ENCODE assay signal across 17 cellular contexts in genomic region chr12:52692253-52692652, GRCh38. TPM values are rescaled to one million over a fixed set of nuclear protein-coding genes. Genes with fewer than 3 reads are reported as not detected.
DNase-seq lines count a peak whose midpoint lies in the region; ATAC-seq and TF ChIP-seq lines count a peak whose summit lies in the region.
"Had no signal": no experiment of that assay in that cellular context is flagged by ENCODE, and none has a peak within 500 bp of the region (broad histone marks: within the 10 kb centered on the region; RNA-seq: fewer than 3 reads in every experiment).

No MANE protein-coding gene starts in this region.

- H3K36me3 Mint-ChIP-seq in naive thymus-derived CD8-positive, alpha-beta T cell, result no peaks in the 10 kb centered on the region

- H3K9me3 Mint-ChIP-seq in naive thymus-derived CD8-positive, alpha-beta T cell, result no peaks in the 10 kb centered on the region

- H3K9ac ChIP-seq in Karpas-422 (ENCODE audit: low read length), result no peak overlapping the region

- H3K27me3 ChIP-seq in Karpas-422 (ENCODE audit: low read length) (no peaks in the 10 kb centered on the region), brain microvascular endothelial cell (replicated peaks) (peaks cover 28% of the 10 kb centered on the region)
- H3K27me3 ChIP-seq: ovary had no signal

- no peaks in the 10 kb centered on the region for H3K9me3 ChIP-seq in Karpas-422 (ENCODE audit: low read length)
- H3K9me3 ChIP-seq: adrenal gland, Caco-2, ovary had no signal

- peak; percentile 14 for DNase-seq in NCI-H146 (lab: John Stamatoyannopoulos, UW)
- no peak for DNase-seq in NCI-H146 treated with DMSO at 0.1 percent for 48 hours (lab: John Stamatoyannopoulos, UW; ENCODE audit: unreplicated experiment)
- peak; percentile 51 for DNase-seq in Karpas-422
- DNase-seq in brain microvascular endothelial cell, result no peak
- no peak for DNase-seq in naive thymus-derived CD8-positive, alpha-beta T cell
- no peak for DNase-seq in D341Med (ENCODE audit: low spot score)
- no peak for DNase-seq in activated CD8-positive, alpha-beta memory T cell treated with anti-CD3 and anti-CD28 coated beads, Interleukin-2, amount 50 U/mL, for 4 hours
- DNase-seq: activated T-cell treated with anti-CD3 and anti-CD28 coated beads for 4 hours; adrenal gland; ovary; stimulated activated CD4-positive, alpha-beta T cell treated with anti-CD3 and anti-CD28 coated beads, Interleukin-12 subunit alpha, Interleukin-12 subunit beta, amount 100 ng/mL, for 4 hours; substantia nigra had no signal

- peak; percentile 44 for TF ChIP-seq CTCF in brain microvascular endothelial cell (IDR thresholded peaks at IDR 0.05; ENCODE audit: low read depth, low read length, missing control alignments)

- H3K27ac Mint-ChIP-seq in naive thymus-derived CD8-positive, alpha-beta T cell, result peak overlapping the region in 6 of 10 donors; percentile 51 to 95 (median 94)

- H3K4me3 ChIP-seq in Karpas-422 (ENCODE audit: low read length) (no peak overlapping the region), brain microvascular endothelial cell (ENCODE audit: low read depth, low read length) (no peak overlapping the region)
- H3K4me3 ChIP-seq: adrenal gland, ovary had no signal

- peak overlapping the region in 8 of 10 donors; percentile 3 to 93 (median 52) for H3K4me3 Mint-ChIP-seq in naive thymus-derived CD8-positive, alpha-beta T cell

- H3K4me2 ChIP-seq in Karpas-422 (ENCODE audit: low read depth, low read length, poor library complexity, severe bottlenecking), result no peak overlapping the region

- H3K4me1 Mint-ChIP-seq in naive thymus-derived CD8-positive, alpha-beta T cell, result peaks cover 35 to 59% (median 48%) of the 10 kb centered on the region in 4 donors

- H2AFZ ChIP-seq in Karpas-422 (ENCODE audit: low read length), result no peak overlapping the region

- no peaks in the 10 kb centered on the region for H3K4me1 ChIP-seq in Karpas-422 (ENCODE audit: low read length)
- H3K4me1 ChIP-seq: Caco-2 had no signal

- H3K27ac ChIP-seq in Karpas-422 (ENCODE audit: low read length) (no peak overlapping the region), brain microvascular endothelial cell (no peak overlapping the region)
- H3K27ac ChIP-seq: adrenal gland, ovary had no signal

- H4K20me1 ChIP-seq in Karpas-422 (ENCODE audit: insufficient read depth, low read depth, low read length), result 0 out of 2 replicates have a peak, but pooled peaks cover 6% of the 10 kb centered on the region

- H3K9me2 ChIP-seq in Karpas-422 (replicated peaks; ENCODE audit: insufficient read depth, low read length), result no peaks in the 10 kb centered on the region

- H3K27me3 Mint-ChIP-seq in naive thymus-derived CD8-positive, alpha-beta T cell, result peaks cover 0 to 11% (median 0%) of the 10 kb centered on the region in 5 donors

- no peaks in the 10 kb centered on the region for H3K79me2 ChIP-seq in Karpas-422 (ENCODE audit: low read length)

- ATAC-seq in naive thymus-derived CD8-positive, alpha-beta T cell, result no peak
- no peak for ATAC-seq in HG03354 (IDR thresholded peaks at IDR 0.05; ENCODE audit: poor library complexity, severe bottlenecking, unreplicated experiment)
- ATAC-seq: activated CD4-positive, CD25-positive, alpha-beta regulatory T cell treated with anti-CD3 and anti-CD28 coated beads, Interleukin-2, amount 50 U/mL, for 24 hours had no signal

- POLR2A ChIA-PET in naive thymus-derived CD8-positive, alpha-beta T cell (lab: Charles Lee), result interaction anchor here (0.8 to 4.3 kb wide), 4 partner anchors 11 to 22 kb away, joined by 3 to 27 read pairs (median 4); partner anchors contain the start of gene KRT1

- H3K36me3 ChIP-seq in Karpas-422 (ENCODE audit: insufficient read depth, low read length) (no peaks in the 10 kb centered on the region), brain microvascular endothelial cell (replicated peaks) (no peaks in the 10 kb centered on the region)
- H3K36me3 ChIP-seq: adrenal gland, ovary had no signal

- in situ Hi-C loops in brain microvascular endothelial cell (cut with HindIII; ENCODE audit: low pct_ligation_motif_present, low sequenced_read_pairs), result no loop called here

RNA-seq across cellular contexts. Expression of gene KRT77, which starts 11.1 kb away (rescaled TPM):
- total RNA-seq in Karpas-422 (2014; rRNA removed; shearing (Covaris generic); ENCODE audit: low replicate concordance), result not detected in 2 replicates
- total RNA-seq in naive thymus-derived CD8-positive, alpha-beta T cell, result not detected
- polyA plus RNA-seq in naive thymus-derived CD8-positive, alpha-beta T cell, result under 1 TPM in 1 of 3 donors, not detected in 2; 0.12 TPM
- total RNA-seq: A172, adrenal gland, Caco-2, mesenteric fat pad, ovary had no signal
- polyA plus RNA-seq: adrenal gland, ovary had no signal

RNA-seq across cellular contexts. Expression of gene KRT1, which starts 12.0 kb away (rescaled TPM):
- not detected in 2 replicates for total RNA-seq in Karpas-422 (2014; rRNA removed; shearing (Covaris generic); ENCODE audit: low replicate concordance)
- not detected for total RNA-seq in naive thymus-derived CD8-positive, alpha-beta T cell
- under 1 TPM in 1 of 3 donors, not detected in 2; 0.31 TPM for polyA plus RNA-seq in naive thymus-derived CD8-positive, alpha-beta T cell
- total RNA-seq: A172, mesenteric fat pad, ovary had no signal
- polyA plus RNA-seq: adrenal gland, ovary had no signal

RNA-seq across cellular contexts. Expression of gene KRT2, which starts 40.2 kb away (rescaled TPM):
- not detected in 2 replicates for total RNA-seq in Karpas-422 (2014; rRNA removed; shearing (Covaris generic); ENCODE audit: low replicate concordance)
- under 1 TPM; 0.62 to 0.77 TPM for total RNA-seq in naive thymus-derived CD8-positive, alpha-beta T cell
- 1 to 10 TPM; 1.1 to 3.4 (median 1.2) TPM for polyA plus RNA-seq in naive thymus-derived CD8-positive, alpha-beta T cell
- total RNA-seq: A172, adrenal gland, Caco-2, mesenteric fat pad, ovary had no signal
- polyA plus RNA-seq: ovary had no signal

Comparison
In these comparisons a context has a peak if more than half of its experiments do, and no peak if none do; other contexts are left out.
1. DNase-seq: peak in NCI-H146 (single experiment) and Karpas-422 (single experiment); none in NCI-H146 treated with DMSO at 0.1 percent for 48 hours (single experiment), brain microvascular endothelial cell (single experiment), naive thymus-derived CD8-positive, alpha-beta T cell (0 of 10), D341Med (single experiment) and activated CD8-positive, alpha-beta memory T cell treated with anti-CD3 and anti-CD28 coated beads, Interleukin-2, amount 50 U/mL, for 4 hours (single experiment).